ENCODE assay signal across 8 cellular contexts in genomic region chr17:82592751-82593589, GRCh38. TPM values are rescaled to one million over a fixed set of nuclear protein-coding genes. Genes with fewer than 3 reads are reported as not detected.
DNase-seq lines count a peak whose midpoint lies in the region; ATAC-seq and TF ChIP-seq lines count a peak whose summit lies in the region.

No MANE protein-coding gene starts in this region.

- H3K9me3 ChIP-seq in Panc1 (ENCODE audit: control insufficient read depth, insufficient read depth, low read depth, low read length) = no peaks in the 10 kb centered on the region
- H3K9me3 ChIP-seq in naive thymus-derived CD4-positive, alpha-beta T cell (ENCODE audit: control insufficient read depth in 2 of 3, low read length in 3 of 3) = no peaks in the 10 kb centered on the region

- H3K4me1 ChIP-seq in Panc1 (ENCODE audit: control insufficient read depth, insufficient read depth, low read length) = peaks cover 19% of the 10 kb centered on the region
- peaks cover 24 to 31% of the 10 kb centered on the region in 2 donors for H3K4me1 ChIP-seq in naive thymus-derived CD4-positive, alpha-beta T cell (ENCODE audit: control insufficient read depth in 2 of 2, insufficient read depth in 2 of 2, low read length in 2 of 2)

- H3K4me1 Mint-ChIP-seq in naive thymus-derived CD4-positive, alpha-beta T cell = peaks cover 19 to 52% (median 36%) of the 10 kb centered on the region in 7 donors
- peaks cover 51% of the 10 kb centered on the region for H3K4me1 Mint-ChIP-seq in stimulated activated naive CD8-positive, alpha-beta T cell treated with anti-CD3 and anti-CD28 coated beads, Interleukin-15, amount 100 ng/mL, for 72 hours

- intact Hi-C loops in Panc1 (cut with micrococcal nuclease; ENCODE audit: unreplicated experiment) = no loop called here
- intact Hi-C loops in naive thymus-derived CD4-positive, alpha-beta T cell (cut with micrococcal nuclease) = loop anchor here in 1 of 2 donors (2.0 to 10.0 kb wide), 2 partner anchors 56 to 102 kb away; partner anchors contain the start of genes RAB40B and WDR45B

- POLR2A ChIA-PET in Panc1 (lab: Charles Lee) = no interaction called here
- POLR2A ChIA-PET in naive thymus-derived CD4-positive, alpha-beta T cell (lab: Charles Lee) = interaction anchor here (0.6 kb wide), 1 partner anchor 548 kb away, joined by 3 read pairs; no protein-coding TSS in a partner anchor

- peaks cover 4% of the 10 kb centered on the region; the same call in 1 of the 2 replicates for H3K36me3 ChIP-seq in Panc1 (ENCODE audit: control insufficient read depth, insufficient read depth, low read length)
- H3K36me3 ChIP-seq in naive thymus-derived CD4-positive, alpha-beta T cell (ENCODE audit: control insufficient read depth in 2 of 3, insufficient read depth in 3 of 3, low read length in 3 of 3) = peaks cover 0 to 19% (median 0%) of the 10 kb centered on the region in 3 experiments

- peaks cover 0 to 11% (median 3%) of the 10 kb centered on the region in 5 donors for H3K36me3 Mint-ChIP-seq in naive thymus-derived CD4-positive, alpha-beta T cell

- H3K4me3 ChIP-seq in HFF-Myc (replicated peaks; ENCODE audit: low read depth, low read length) (peak overlapping the region; percentile 54), Panc1 (ENCODE audit: low read depth in 2 of 2, low read length in 2 of 2) (peak overlapping the region; percentile 33 to 38), fibroblast of mammary gland (ENCODE audit: control insufficient read depth, low read depth, low read length) (peak overlapping the region; percentile 62)
- H3K4me3 ChIP-seq in naive thymus-derived CD4-positive, alpha-beta T cell (ENCODE audit: low read length) = peak overlapping the region; percentile 81

- ATAC-seq in Panc1 (peak; percentile 53), GM18511 (IDR thresholded peaks at IDR 0.05; ENCODE audit: unreplicated experiment) (no peak)
- ATAC-seq in naive thymus-derived CD4-positive, alpha-beta T cell = peak; percentile 68
- ATAC-seq in stimulated activated naive CD8-positive, alpha-beta T cell treated with anti-CD3 and anti-CD28 coated beads, Interleukin-15, amount 100 ng/mL, for 72 hours = peak; percentile 52

- DNase-seq in ACHN (peak; percentile 79), HFF-Myc (ENCODE audit: extremely low read depth, low read depth) (peak; percentile 69), Panc1 (ENCODE audit: low read depth, low spot score) (no peak), fibroblast of mammary gland (ENCODE audit: low read depth) (peak; percentile 82)
- peak; percentile 13 to 38 for DNase-seq in activated T-helper 1 cell treated with anti-CD3 and anti-CD28 coated beads, Interleukin-2, amount 50 U/mL, for 16 hours (ENCODE audit: low read depth in 1 of 2, low spot score in 1 of 2)
- peak in 8 of 9 donors; percentile 28 to 81 (median 71) for DNase-seq in naive thymus-derived CD4-positive, alpha-beta T cell
- DNase-seq in stimulated activated naive CD8-positive, alpha-beta T cell treated with anti-CD3 and anti-CD28 coated beads, Interleukin-15, amount 100 ng/mL, for 72 hours = peak; percentile 44 to 70

- H3K27me3 ChIP-seq in Panc1 (ENCODE audit: control insufficient read depth, insufficient read depth, low read length) = no peaks in the 10 kb centered on the region
- no peaks in the 10 kb centered on the region for H3K27me3 ChIP-seq in naive thymus-derived CD4-positive, alpha-beta T cell (ENCODE audit: control insufficient read depth in 2 of 2, insufficient read depth in 2 of 2, low read length in 2 of 2)

- peak overlapping the region; percentile 75 to 94 (median 90) for H3K27ac Mint-ChIP-seq in naive thymus-derived CD4-positive, alpha-beta T cell
- peak overlapping the region; percentile 75 to 79 for H3K27ac Mint-ChIP-seq in stimulated activated naive CD8-positive, alpha-beta T cell treated with anti-CD3 and anti-CD28 coated beads, Interleukin-15, amount 100 ng/mL, for 72 hours

- in situ Hi-C loops in ACHN (cut with HindIII; ENCODE audit: low pct_ligation_motif_present, low pct_unique_long_range_greater_than_20kb, low sequenced_read_pairs) (no loop called here), Panc1 (cut with HindIII; ENCODE audit: low pct_unique_long_range_greater_than_20kb, low sequenced_read_pairs) (no loop called here)

- H3K4me3 Mint-ChIP-seq in naive thymus-derived CD4-positive, alpha-beta T cell = peak overlapping the region; percentile 72 to 86 (median 80)
- peak overlapping the region; percentile 81 to 86 for H3K4me3 Mint-ChIP-seq in stimulated activated naive CD8-positive, alpha-beta T cell treated with anti-CD3 and anti-CD28 coated beads, Interleukin-15, amount 100 ng/mL, for 72 hours

- peak overlapping the region; percentile 78 for H3K27ac ChIP-seq in Panc1 (ENCODE audit: low read length)
- peak overlapping the region; percentile 70 for H3K27ac ChIP-seq in naive thymus-derived CD4-positive, alpha-beta T cell (ENCODE audit: low read depth, low read length)

- CTCF ChIA-PET in Panc1 (lab: Charles Lee) = no interaction called here
- CTCF ChIA-PET in naive thymus-derived CD4-positive, alpha-beta T cell (lab: Charles Lee) = no interaction called here

- H3K27me3 Mint-ChIP-seq in naive thymus-derived CD4-positive, alpha-beta T cell = no peaks in the 10 kb centered on the region
- no peaks in the 10 kb centered on the region for H3K27me3 Mint-ChIP-seq in stimulated activated naive CD8-positive, alpha-beta T cell treated with anti-CD3 and anti-CD28 coated beads, Interleukin-15, amount 100 ng/mL, for 72 hours

- peaks cover 0 to 2% (median 0%) of the 10 kb centered on the region in 11 donors for H3K9me3 Mint-ChIP-seq in naive thymus-derived CD4-positive, alpha-beta T cell
- no peaks in the 10 kb centered on the region for H3K9me3 Mint-ChIP-seq in stimulated activated naive CD8-positive, alpha-beta T cell treated with anti-CD3 and anti-CD28 coated beads, Interleukin-15, amount 100 ng/mL, for 72 hours

- TF ChIP-seq CTCF in HFF-Myc (IDR thresholded peaks at IDR 0.05; ENCODE audit: low read depth, low read length, missing control alignments) (no peak), Panc1 (IDR thresholded peaks at IDR 0.05) (no peak), fibroblast of mammary gland (conservative IDR thresholded peaks at IDR 0.05; ENCODE audit: control insufficient read depth, insufficient read depth, low read depth, low read length) (no peak)

- no TSS peak for BruUV-seq in Panc1 (replicated peaks; lab: Mats Ljungman, UMichigan)

RNA-seq across cellular contexts. Expression of gene WDR45B, which starts 55.3 kb away (rescaled TPM):
- 132 TPM for total RNA-seq in Panc1 (2021; ENCODE audit: unreplicated experiment)
- 134 TPM for polyA plus RNA-seq in Panc1 (2012; ENCODE audit: insufficient read length)
- 10 to 100 TPM; 44.9 to 91.6 (median 68.4) TPM for total RNA-seq in naive thymus-derived CD4-positive, alpha-beta T cell
- polyA plus RNA-seq in naive thymus-derived CD4-positive, alpha-beta T cell = 10 to 100 TPM; 30.5 to 36.8 TPM
